30 cellular contexts compared by ENCODE assay signal in genomic region chr1:19552291-19553010, GRCh38.
"Had no signal": no experiment of that assay in that cellular context is flagged by ENCODE, and none has a peak within 500 bp of the region (broad histone marks: within the 10 kb centered on the region; RNA-seq: fewer than 3 reads in every experiment).

No MANE protein-coding gene starts in this region.

- H3K27me3 ChIP-seq: Peyer's patch, SJSA1 had no signal

- H3K27ac Mint-ChIP-seq: activated CD8-positive, alpha-beta memory T cell treated with anti-CD3 and anti-CD28 coated beads, Interleukin-2, amount 10 ng/mL, durations not matched to agents 7 days and 5 days; activated naive CD8-positive, alpha-beta T cell; activated T-cell treated with anti-CD3 and anti-CD28 coated beads, Interleukin-2, amount 50 U/mL, for 24 hours; activated T-helper 1 cell treated with anti-CD3 and anti-CD28 coated beads, Interleukin-12 subunit alpha, Interleukin-12 subunit beta, Interleukin-2, Interleukin-4 antibody, amounts not matched to agents 30 ng/mL and 10 ng/mL and 1 ng/mL, durations not matched to agents 14 hours and 24 hours and 36 hours; brain; T-helper 1 cell treated with Interleukin-12 subunit alpha and Interleukin-12 subunit beta and Interleukin-4 antibody, amounts not matched to agents 30 μg/mL and 1 μg/mL, for 36 hours had no signal

- H3K4me1 Mint-ChIP-seq: activated CD8-positive, alpha-beta memory T cell treated with anti-CD3 and anti-CD28 coated beads, Interleukin-2, amount 10 ng/mL, durations not matched to agents 7 days and 5 days; brain had no signal

- H3K4me3 ChIP-seq: cardiac muscle cell, Peyer's patch, SJSA1 had no signal

- ATAC-seq: activated CD4-positive, CD25-positive, alpha-beta regulatory T cell treated with anti-CD3 and anti-CD28 coated beads, Interleukin-2, amount 50 U/mL, for 24 hours; activated CD8-positive, alpha-beta memory T cell treated with anti-CD3 and anti-CD28 coated beads, Interleukin-2, amount 10 ng/mL, durations not matched to agents 7 days and 5 days; SK-N-SH treated with all-trans-retinoic acid at 6 μM for 48 hours had no signal

- FAIRE-seq: astrocyte had no signal

- H3K27me3 Mint-ChIP-seq: activated naive CD8-positive, alpha-beta T cell; activated T-cell treated with anti-CD3 and anti-CD28 coated beads, Interleukin-2, amount 50 U/mL, for 24 hours had no signal

- H3K4me1 ChIP-seq: Peyer's patch had no signal

- H3K4me3 Mint-ChIP-seq: activated CD8-positive, alpha-beta memory T cell treated with anti-CD3 and anti-CD28 coated beads, Interleukin-2, amount 10 ng/mL, durations not matched to agents 7 days and 5 days; activated naive CD8-positive, alpha-beta T cell; activated T-cell treated with anti-CD3 and anti-CD28 coated beads, Interleukin-2, amount 50 U/mL, for 24 hours; activated T-helper 1 cell treated with anti-CD3 and anti-CD28 coated beads, Interleukin-12 subunit alpha, Interleukin-12 subunit beta, Interleukin-2, Interleukin-4 antibody, amounts not matched to agents 30 ng/mL and 10 ng/mL and 1 ng/mL, durations not matched to agents 14 hours and 24 hours and 36 hours; brain; T-helper 1 cell treated with Interleukin-12 subunit alpha and Interleukin-12 subunit beta and Interleukin-4 antibody, amounts not matched to agents 30 μg/mL and 1 μg/mL, for 36 hours had no signal

- H3K27ac ChIP-seq: cardiac muscle cell, Peyer's patch, SJSA1 had no signal

- H3K36me3 ChIP-seq: cardiac muscle cell, Peyer's patch, SJSA1 had no signal

- DNase-seq: activated CD4-positive, alpha-beta T cell treated with anti-CD3 and anti-CD28 coated beads for 48 hours; activated CD4-positive, alpha-beta T cell treated with anti-CD3 and anti-CD28 coated beads, Interleukin-2, amount 50 U/mL, for 48 hours; activated CD8-positive, alpha-beta memory T cell treated with anti-CD3 and anti-CD28 coated beads, Interleukin-2, amount 10 ng/mL, durations not matched to agents 7 days and 5 days; activated effector memory CD4-positive, alpha-beta T cell treated with Interleukin-2 at 50 U/mL for 16 hours; activated naive CD4-positive, alpha-beta T cell; activated T-cell treated with anti-CD3 and anti-CD28 coated beads, Interleukin-2, amount 50 U/mL, for 24 hours; amygdala; Kasumi-1; KBM-7; NCI-H146; NCI-H187 treated with DMSO at 0.1 percent for 48 hours; NCI-H2081 treated with DMSO at 0.1 percent for 48 hours; NCI-H2171 treated with DMSO at 0.1 percent for 48 hours; NCI-H345; NCI-H510A; NCI-H69; NK-92 treated with Interleukin-12 subunit alpha and Interleukin-12 subunit beta, amount 100 ng/mL, for 24 hours; OCI-M1; Peyer's patch; SHP77; SW 1271 had no signal
